9 cellular contexts compared by ENCODE assay signal in the genomic region with DNA sequence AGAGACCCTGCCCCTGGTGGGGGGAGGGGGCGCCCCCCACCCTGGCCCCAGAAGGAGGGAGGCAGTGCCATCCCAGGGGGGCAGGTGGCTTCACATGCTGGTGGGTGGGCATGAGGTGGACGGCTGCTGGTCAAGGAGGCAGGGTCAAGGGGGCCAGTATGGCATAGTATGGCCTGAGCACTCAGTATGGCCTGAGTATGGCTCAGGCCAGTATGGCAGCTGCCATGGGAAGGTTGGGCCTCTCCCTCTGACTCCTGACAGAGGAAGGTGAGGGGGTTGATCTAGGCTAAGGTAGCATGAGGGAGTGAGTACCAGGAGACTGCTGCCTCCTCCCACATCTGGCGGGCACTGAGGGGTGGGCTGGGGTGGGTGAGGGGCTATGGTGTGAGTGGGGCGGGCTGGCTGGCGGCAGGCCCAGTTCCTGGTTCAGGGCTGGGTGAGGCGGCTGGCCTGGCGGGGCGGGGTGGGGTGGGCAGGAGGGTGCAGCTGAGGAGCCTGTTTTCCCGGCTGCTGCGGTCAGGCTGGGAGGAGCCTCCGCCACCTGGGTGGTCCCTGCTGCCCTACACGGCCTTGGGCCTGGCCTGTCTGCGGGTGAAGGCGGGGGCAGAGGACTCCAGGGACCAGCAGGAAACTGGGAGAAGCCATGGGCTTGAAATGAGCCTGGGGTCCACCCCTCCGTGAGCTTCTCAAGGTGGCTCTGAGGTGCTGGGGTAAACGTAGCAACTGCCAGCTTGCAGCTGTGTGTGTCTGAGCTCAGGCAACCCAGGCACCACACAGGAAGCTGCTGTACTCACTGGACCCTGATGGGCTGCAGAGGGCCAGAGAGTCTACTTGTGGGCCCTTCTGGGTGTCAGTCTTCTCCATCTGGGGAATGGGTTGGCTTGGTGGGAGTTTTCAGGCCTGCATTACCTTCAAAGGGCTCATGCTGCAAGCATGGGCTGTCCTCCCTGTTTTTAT. TPM values are rescaled to one million over a fixed set of nuclear protein-coding genes. Genes with fewer than 3 reads are reported as not detected.
DNase-seq lines count a peak whose midpoint lies in the region; ATAC-seq, FAIRE-seq and TF ChIP-seq lines count a peak whose summit lies in the region.
"Had no signal": no experiment of that assay in that cellular context is flagged by ENCODE, and none has a peak within 500 bp of the region (broad histone marks: within the 10 kb centered on the region; RNA-seq: fewer than 3 reads in every experiment).

No MANE protein-coding gene starts in this region.

- no peaks in the 10 kb centered on the region for H3K27me3 Mint-ChIP-seq in astrocyte (ENCODE audit: low read depth, unreplicated experiment)

- no peak for TF ChIP-seq RAD21 in HCT116 (IDR thresholded peaks at IDR 0.05; ENCODE audit: low read depth)

- peaks cover 41 to 45% of the 10 kb centered on the region in 2 experiments for H3K4me1 ChIP-seq in HCT116 (ENCODE audit: control insufficient read depth in 1 of 2, insufficient read depth in 2 of 2, low read length in 2 of 2)
- peaks cover 58% of the 10 kb centered on the region for H3K4me1 ChIP-seq in astrocyte (ENCODE audit: insufficient read depth, low read length)

- no peak for TF ChIP-seq POLR2A in HCT116 (IDR thresholded peaks at IDR 0.05; ENCODE audit: borderline replicate concordance, extremely low read depth, insufficient read depth, insufficient read length)

- H3K4me3 ChIP-seq in HCT116 (replicated peaks in 1 of 2; ENCODE audit: low read depth in 1 of 2, low read length in 2 of 2) (no peak overlapping the region), astrocyte (ENCODE audit: insufficient read depth, low read depth, low read length) (no peak overlapping the region)

- CTCF ChIA-PET in HCT116 (lab: Charles Lee): no interaction called here

- H2AFZ ChIP-seq in HCT116 (ENCODE audit: low read depth, low read length, poor library complexity, severe bottlenecking): no peak overlapping the region
- H2AFZ ChIP-seq in astrocyte (ENCODE audit: low read depth, low read length): no peak overlapping the region

- H3K9me2 ChIP-seq in HCT116 (ENCODE audit: insufficient read depth): no peaks in the 10 kb centered on the region

- no peak for FAIRE-seq in astrocyte (lab: Jason Lieb, UNC)

- H3K9me3 ChIP-seq in HCT116 (ENCODE audit: control insufficient read depth in 1 of 2, insufficient read depth in 1 of 2, low read depth in 1 of 2, low read length in 2 of 2) (no peaks in the 10 kb centered on the region), astrocyte (ENCODE audit: insufficient read depth, low read depth, low read length) (no peaks in the 10 kb centered on the region)

- no peak; the same call in 1 of the 2 replicates for ATAC-seq in HCT116
- no peak for ATAC-seq in stimulated activated effector memory CD8-positive, alpha-beta T cell treated with anti-CD3 and anti-CD28 coated beads, Interleukin-12 subunit alpha, Interleukin-12 subunit beta, amount 100 ng/mL, for 72 hours
- ATAC-seq in HG02981 (IDR thresholded peaks at IDR 0.05; ENCODE audit: unreplicated experiment): no peak

- no peaks in the 10 kb centered on the region for H4K20me1 ChIP-seq in HCT116 (ENCODE audit: insufficient read depth)
- H4K20me1 ChIP-seq in astrocyte (ENCODE audit: insufficient read depth, low read length): peaks cover 88% of the 10 kb centered on the region

- H3K4me2 ChIP-seq in HCT116 (ENCODE audit: low read length) (peak overlapping the region; percentile 68), astrocyte (ENCODE audit: low read length) (peak overlapping the region; percentile 67)

- no peak overlapping the region for H3K4me3 Mint-ChIP-seq in astrocyte (ENCODE audit: unreplicated experiment)
- no peak overlapping the region for H3K4me3 Mint-ChIP-seq in stimulated activated effector memory CD8-positive, alpha-beta T cell treated with anti-CD3 and anti-CD28 coated beads, Interleukin-12 subunit alpha, Interleukin-12 subunit beta, amount 100 ng/mL, for 72 hours

- intact Hi-C loops in HCT116 (cut with micrococcal nuclease): no loop called here

- H3K36me3 Mint-ChIP-seq in astrocyte (ENCODE audit: low read depth, unreplicated experiment): peaks cover 10% of the 10 kb centered on the region
- H3K36me3 Mint-ChIP-seq in stimulated activated effector memory CD8-positive, alpha-beta T cell treated with anti-CD3 and anti-CD28 coated beads, Interleukin-12 subunit alpha, Interleukin-12 subunit beta, amount 100 ng/mL, for 72 hours: no peaks in the 10 kb centered on the region

- H3K27ac ChIP-seq in HCT116 (ENCODE audit: low read depth, low read length) (no peak overlapping the region; the same call in 1 of the 2 replicates), astrocyte (ENCODE audit: low read depth, low read length) (peak overlapping the region; percentile 15)

- BruUV-seq in HCT116 (replicated peaks; lab: Mats Ljungman, UMichigan): no TSS peak

- TF ChIP-seq CTCF in HCT116 (IDR thresholded peaks at IDR 0.05 in 2 of 3, conservative IDR thresholded peaks at IDR 0.05 in 1 of 3; ENCODE audit: borderline replicate concordance in 1 of 3, insufficient read depth in 1 of 3, low read depth in 2 of 3, low read length in 2 of 3) (no peak), astrocyte (IDR thresholded peaks at IDR 0.05; ENCODE audit: insufficient read depth, low read depth, low read length) (no peak)

- H3K79me2 ChIP-seq in HCT116 (ENCODE audit: insufficient read depth, low read length) (peaks cover 78% of the 10 kb centered on the region), astrocyte (ENCODE audit: insufficient read depth, low read length) (peaks cover 86% of the 10 kb centered on the region)

- peak overlapping the region; percentile 66 for H3K27ac Mint-ChIP-seq in astrocyte (ENCODE audit: unreplicated experiment)
- peak overlapping the region; percentile 54 for H3K27ac Mint-ChIP-seq in stimulated activated effector memory CD8-positive, alpha-beta T cell treated with anti-CD3 and anti-CD28 coated beads, Interleukin-12 subunit alpha, Interleukin-12 subunit beta, amount 100 ng/mL, for 72 hours

- DNase-seq in HCT116 (ENCODE audit: low read depth, low spot score) (no peak), astrocyte (ENCODE audit: low read depth) (peak; percentile 40), kidney glomerular epithelial cell (lab: John Stamatoyannopoulos, UW) (peak; percentile 33), NCI-H128 (lab: John Stamatoyannopoulos, UW; ENCODE audit: unreplicated experiment) (no peak), NCI-H526 treated with DMSO at 0.1 percent for 48 hours (lab: John Stamatoyannopoulos, UW) (no peak), DMS79 treated with DMSO at 0.1 percent for 48 hours (lab: John Stamatoyannopoulos, UW) (no peak)
- no peak for DNase-seq in stimulated activated effector memory CD8-positive, alpha-beta T cell treated with anti-CD3 and anti-CD28 coated beads, Interleukin-12 subunit alpha, Interleukin-12 subunit beta, amount 100 ng/mL, for 72 hours (ENCODE audit: low spot score in 2 of 2)
- DNase-seq: stimulated activated CD4-positive, alpha-beta T cell treated with anti-CD3 and anti-CD28 coated beads, Interleukin-12 subunit alpha, Interleukin-12 subunit beta, amount 100 ng/mL, for 4 hours had no signal

- H3K9ac ChIP-seq in HCT116 (ENCODE audit: low read length) (peak overlapping the region; percentile 21; the same call in 1 of the 2 replicates), astrocyte (ENCODE audit: low read length) (peak overlapping the region; percentile 36)

- no peaks in the 10 kb centered on the region for H3K9me3 Mint-ChIP-seq in astrocyte (ENCODE audit: unreplicated experiment)
- no peaks in the 10 kb centered on the region for H3K9me3 Mint-ChIP-seq in stimulated activated effector memory CD8-positive, alpha-beta T cell treated with anti-CD3 and anti-CD28 coated beads, Interleukin-12 subunit alpha, Interleukin-12 subunit beta, amount 100 ng/mL, for 72 hours

- POLR2A ChIA-PET in HCT116 (lab: Charles Lee): no interaction called here

- H3K36me3 ChIP-seq in HCT116 (ENCODE audit: control insufficient read depth in 1 of 2, insufficient read depth in 2 of 2, low read length in 2 of 2) (no peaks in the 10 kb centered on the region), astrocyte (ENCODE audit: insufficient read depth, low read length) (no peaks in the 10 kb centered on the region)

- peaks cover 54% of the 10 kb centered on the region for H3K4me1 Mint-ChIP-seq in astrocyte (ENCODE audit: low read depth, unreplicated experiment)
- peaks cover 43% of the 10 kb centered on the region for H3K4me1 Mint-ChIP-seq in stimulated activated effector memory CD8-positive, alpha-beta T cell treated with anti-CD3 and anti-CD28 coated beads, Interleukin-12 subunit alpha, Interleukin-12 subunit beta, amount 100 ng/mL, for 72 hours

- RAD21 ChIA-PET in HCT116 (lab: Charles Lee; ENCODE audit: low non-redundant PET in 1 of 2, low total read pairs in 2 of 2, uncharacterized antibody in 2 of 2, unreplicated experiment in 2 of 2): no interaction called here

- H3K27me3 ChIP-seq in HCT116 (ENCODE audit: insufficient read depth, low read length) (no peaks in the 10 kb centered on the region), astrocyte (ENCODE audit: insufficient read depth, low read length) (no peaks in the 10 kb centered on the region)

TF ChIP-seq in HCT116, 20 proteins besides CTCF, POLR2A, EP300 and RAD21 (continues in another document):
- TF ChIP-seq, protein P1, sequence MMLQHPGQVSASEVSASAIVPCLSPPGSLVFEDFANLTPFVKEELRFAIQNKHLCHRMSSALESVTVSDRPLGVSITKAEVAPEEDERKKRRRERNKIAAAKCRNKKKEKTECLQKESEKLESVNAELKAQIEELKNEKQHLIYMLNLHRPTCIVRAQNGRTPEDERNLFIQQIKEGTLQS (IDR thresholded peaks at IDR 0.05): no peak
- TF ChIP-seq, protein P2, sequence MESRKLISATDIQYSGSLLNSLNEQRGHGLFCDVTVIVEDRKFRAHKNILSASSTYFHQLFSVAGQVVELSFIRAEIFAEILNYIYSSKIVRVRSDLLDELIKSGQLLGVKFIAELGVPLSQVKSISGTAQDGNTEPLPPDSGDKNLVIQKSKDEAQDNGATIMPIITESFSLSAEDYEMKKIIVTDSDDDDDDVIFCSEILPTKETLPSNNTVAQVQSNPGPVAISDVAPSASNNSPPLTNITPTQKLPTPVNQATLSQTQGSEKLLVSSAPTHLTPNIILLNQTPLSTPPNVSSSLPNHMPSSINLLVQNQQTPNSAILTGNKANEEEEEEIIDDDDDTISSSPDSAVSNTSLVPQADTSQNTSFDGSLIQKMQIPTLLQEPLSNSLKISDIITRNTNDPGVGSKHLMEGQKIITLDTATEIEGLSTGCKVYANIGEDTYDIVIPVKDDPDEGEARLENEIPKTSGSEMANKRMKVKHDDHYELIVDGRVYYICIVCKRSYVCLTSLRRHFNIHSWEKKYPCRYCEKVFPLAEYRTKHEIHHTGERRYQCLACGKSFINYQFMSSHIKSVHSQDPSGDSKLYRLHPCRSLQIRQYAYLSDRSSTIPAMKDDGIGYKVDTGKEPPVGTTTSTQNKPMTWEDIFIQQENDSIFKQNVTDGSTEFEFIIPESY (IDR thresholded peaks at IDR 0.05; ENCODE audit: extremely low read depth, insufficient replicate concordance, low read length): no peak
- TF ChIP-seq FOSL1 (IDR thresholded peaks at IDR 0.05; ENCODE audit: low read depth) (no peak), ELF1 (IDR thresholded peaks at IDR 0.05; ENCODE audit: borderline replicate concordance, low read depth) (no peak), YY1 (IDR thresholded peaks at IDR 0.05; ENCODE audit: extremely low read depth, insufficient replicate concordance, low read depth, low read length) (no peak)

RNA-seq across cellular contexts. Expression of a gene that starts 57.0 kb away (rescaled TPM):
- total RNA-seq in HCT116 (2021; ENCODE audit: unreplicated experiment): 38.5 TPM
- polyA plus RNA-seq in HCT116 (2012): 21.0 and 25.2 TPM in 2 replicates
- 39.1 and 39.8 TPM in 2 replicates for total RNA-seq in astrocyte

Comparison
In these comparisons a context has a peak if more than half of its experiments do, and no peak if none do; other contexts are left out.
1. DNase-seq: peak in astrocyte (single experiment) and kidney glomerular epithelial cell (single experiment); none in HCT116 (single experiment), stimulated activated effector memory CD8-positive, alpha-beta T cell treated with anti-CD3 and anti-CD28 coated beads, Interleukin-12 subunit alpha, Interleukin-12 subunit beta, amount 100 ng/mL, for 72 hours (0 of 2), NCI-H128 (single experiment), NCI-H526 treated with DMSO at 0.1 percent for 48 hours (single experiment) and DMS79 treated with DMSO at 0.1 percent for 48 hours (single experiment).